14 cellular contexts compared by ENCODE assay signal in the genomic region with DNA sequence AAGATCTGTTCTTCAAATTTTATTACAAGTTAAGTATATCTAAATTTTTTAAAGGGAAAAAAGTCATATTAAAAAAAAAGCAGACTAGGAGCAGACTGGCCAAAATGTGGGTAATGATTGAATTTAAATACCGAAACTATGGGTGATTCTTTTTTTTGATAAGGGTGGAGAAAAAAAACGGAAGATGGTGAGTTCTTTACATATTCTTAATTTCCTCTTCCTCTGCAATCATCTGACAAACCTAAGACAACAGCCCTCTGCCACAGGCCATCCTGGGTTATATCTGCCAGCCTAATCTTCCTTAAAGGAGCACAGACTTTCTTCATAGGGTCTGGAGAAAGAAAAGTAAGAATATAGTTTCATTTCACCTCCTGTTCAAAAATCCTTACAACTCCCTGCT.
DNase-seq lines count a peak whose midpoint lies in the region; ATAC-seq, FAIRE-seq and TF ChIP-seq lines count a peak whose summit lies in the region.
"Had no signal": no experiment of that assay in that cellular context is flagged by ENCODE, and none has a peak within 500 bp of the region (broad histone marks: within the 10 kb centered on the region; RNA-seq: fewer than 3 reads in every experiment).

No MANE protein-coding gene starts in this region.

- in situ Hi-C loops in HepG2 (cut with HindIII; ENCODE audit: extremely low pct_ligation_motif_present, low pct_unique_long_range_greater_than_20kb) = no loop called here

- POLR2A ChIA-PET in HepG2 (lab: Yijun Ruan, JAX) = no interaction called here
- POLR2A ChIA-PET in naive thymus-derived CD4-positive, alpha-beta T cell (lab: Charles Lee) = no interaction called here

- peak overlapping the region in 3 of 9 donors; percentile 11 to 25 (median 23) for H3K27ac Mint-ChIP-seq in naive thymus-derived CD4-positive, alpha-beta T cell

- peak overlapping the region in 1 of 2 donors; percentile 41 for H3K9ac ChIP-seq in liver (ENCODE audit: low read depth in 1 of 2, low read length in 2 of 2)
- no peak overlapping the region for H3K9ac ChIP-seq in HepG2 (ENCODE audit: insufficient read depth, low read depth, low read length)

- H3K27me3 ChIP-seq in liver (ENCODE audit: control insufficient read depth in 4 of 4, insufficient read depth in 4 of 4, low read length in 3 of 4) (no peaks in the 10 kb centered on the region), HepG2 (ENCODE audit: control insufficient read depth in 1 of 2, insufficient read depth in 2 of 2, low read length in 2 of 2) (no peaks in the 10 kb centered on the region), adrenal gland (no peaks in the 10 kb centered on the region)
- H3K27me3 ChIP-seq in naive thymus-derived CD4-positive, alpha-beta T cell (ENCODE audit: control insufficient read depth in 2 of 2, insufficient read depth in 2 of 2, low read length in 2 of 2) = no peaks in the 10 kb centered on the region

- ATAC-seq in HepG2 = no peak
- no peak for ATAC-seq in naive thymus-derived CD4-positive, alpha-beta T cell
- ATAC-seq in mucosa of descending colon = no peak
- ATAC-seq: activated T-cell treated with anti-CD3 and anti-CD28 coated beads, Interleukin-2, amount 50 U/mL, for 72 hours had no signal

- BruUV-seq in HepG2 (replicated peaks; lab: Mats Ljungman, UMichigan) = no TSS peak

- peaks cover 17% of the 10 kb centered on the region for H3K79me2 ChIP-seq in HepG2 (ENCODE audit: insufficient read depth, low read length)

- H3K4me3 ChIP-seq in liver (ENCODE audit: low read depth in 1 of 3, low read length in 3 of 3) (no peak overlapping the region), HepG2 (replicated peaks in 1 of 3; ENCODE audit: insufficient read depth in 1 of 3, low read depth in 2 of 3, low read length in 3 of 3) (no peak overlapping the region), adrenal gland (peak overlapping the region in 1 of 4 donors; percentile 24), mucosa of descending colon (no peak overlapping the region)
- no peak overlapping the region for H3K4me3 ChIP-seq in naive thymus-derived CD4-positive, alpha-beta T cell (ENCODE audit: low read length)

- no peaks in the 10 kb centered on the region for H3K27me3 Mint-ChIP-seq in naive thymus-derived CD4-positive, alpha-beta T cell

- no peaks in the 10 kb centered on the region for H3K9me3 Mint-ChIP-seq in naive thymus-derived CD4-positive, alpha-beta T cell
- H3K9me3 Mint-ChIP-seq: activated T-cell treated with anti-CD3 and anti-CD28 coated beads, Interleukin-2, amount 50 U/mL, for 72 hours; neural crest cell had no signal

- H3K36me3 ChIP-seq in liver (ENCODE audit: control insufficient read depth in 4 of 4, insufficient read depth in 3 of 4, low read depth in 1 of 4, low read length in 3 of 4) (no peaks in the 10 kb centered on the region), HepG2 (replicated peaks in 1 of 2; ENCODE audit: control insufficient read depth in 1 of 2, insufficient read depth in 2 of 2, low read length in 2 of 2) (no peaks in the 10 kb centered on the region), adrenal gland (replicated peaks in 1 of 2) (no peaks in the 10 kb centered on the region), mucosa of descending colon (ENCODE audit: low read depth) (no peaks in the 10 kb centered on the region)
- H3K36me3 ChIP-seq in naive thymus-derived CD4-positive, alpha-beta T cell (ENCODE audit: control insufficient read depth in 2 of 3, insufficient read depth in 3 of 3, low read length in 3 of 3) = no peaks in the 10 kb centered on the region

- no peak overlapping the region for H2AFZ ChIP-seq in HepG2 (ENCODE audit: low read length)

- CTCF ChIA-PET in HepG2 (lab: Yijun Ruan, JAX; ENCODE audit: low intra/inter-chr PET ratio, low total read pairs) = no interaction called here
- CTCF ChIA-PET in naive thymus-derived CD4-positive, alpha-beta T cell (lab: Charles Lee) = no interaction called here

- no peaks in the 10 kb centered on the region for H3K9me3 ChIP-seq in liver (ENCODE audit: control insufficient read depth in 4 of 4, low read length in 3 of 4)
- no peaks in the 10 kb centered on the region for H3K9me3 ChIP-seq in HepG2 (ENCODE audit: low read length)
- H3K9me3 ChIP-seq in adrenal gland (replicated peaks in 1 of 3) = no peaks in the 10 kb centered on the region
- no peaks in the 10 kb centered on the region for H3K9me3 ChIP-seq in naive thymus-derived CD4-positive, alpha-beta T cell (ENCODE audit: control insufficient read depth in 2 of 3, low read length in 3 of 3)
- no peaks in the 10 kb centered on the region for H3K9me3 ChIP-seq in mucosa of descending colon

- H3K4me1 ChIP-seq in liver (ENCODE audit: control insufficient read depth in 4 of 4, insufficient read depth in 4 of 4, low read length in 3 of 4) (peaks cover 17 to 54% (median 27%) of the 10 kb centered on the region in 4 donors), HepG2 (ENCODE audit: insufficient read depth, low read length) (peaks cover 22% of the 10 kb centered on the region), adrenal gland (replicated peaks in 1 of 2) (peaks cover 39 to 64% of the 10 kb centered on the region in 2 donors), mucosa of descending colon (ENCODE audit: low read depth) (peaks cover 34% of the 10 kb centered on the region)
- H3K4me1 ChIP-seq in naive thymus-derived CD4-positive, alpha-beta T cell (ENCODE audit: control insufficient read depth in 2 of 2, insufficient read depth in 2 of 2, low read length in 2 of 2) = peaks cover 0 to 19% of the 10 kb centered on the region in 2 donors

- FAIRE-seq in HepG2 (lab: Jason Lieb, UNC) = no peak
- FAIRE-seq: GM19239 had no signal

- H3K27ac ChIP-seq in liver (ENCODE audit: low read depth in 1 of 2, low read length in 2 of 2) (peak overlapping the region; percentile 90 to 98), HepG2 (ENCODE audit: extremely low read length, insufficient read depth, low read length) (no peak overlapping the region), adrenal gland (peak overlapping the region in 3 of 5 donors; percentile 53 to 88 (median 74))
- H3K27ac ChIP-seq in naive thymus-derived CD4-positive, alpha-beta T cell (ENCODE audit: low read depth, low read length) = no peak overlapping the region

- TF ChIP-seq RAD21 in liver (IDR thresholded peaks at IDR 0.05) = no peak
- TF ChIP-seq RAD21 in HepG2 (CRISPR knock-in tag; IDR thresholded peaks at IDR 0.05) = no peak

- peak overlapping the region in 8 of 10 donors; percentile 1 to 32 (median 14) for H3K4me3 Mint-ChIP-seq in naive thymus-derived CD4-positive, alpha-beta T cell
- H3K4me3 Mint-ChIP-seq: neural crest cell had no signal

- H3K4me1 Mint-ChIP-seq in naive thymus-derived CD4-positive, alpha-beta T cell = peaks cover 42 to 75% (median 70%) of the 10 kb centered on the region in 7 donors

- intact Hi-C loops in HepG2 (cut with micrococcal nuclease; ENCODE audit: unreplicated experiment) = no loop called here
- intact Hi-C loops in adrenal gland (cut with DNase I) = no loop called here
- intact Hi-C loops in naive thymus-derived CD4-positive, alpha-beta T cell (cut with micrococcal nuclease) = no loop called here
- intact Hi-C loops in mucosa of descending colon (cut with DNase I, micrococcal nuclease) = no loop called here

- H3K36me3 Mint-ChIP-seq in naive thymus-derived CD4-positive, alpha-beta T cell = peaks cover 0 to 13% (median 4%) of the 10 kb centered on the region in 5 donors

- DNase-seq in HepG2 (ENCODE audit: low spot score) (no peak), adrenal gland (no peak), NCI-H446 treated with DMSO at 0.1 percent for 48 hours (lab: John Stamatoyannopoulos, UW) (no peak), cerebellum (ENCODE audit: low spot score) (no peak), mucosa of descending colon (no peak)
- no peak for DNase-seq in naive thymus-derived CD4-positive, alpha-beta T cell
- DNase-seq in activated effector memory CD4-positive, alpha-beta T cell treated with anti-CD3 and anti-CD28 coated beads, Interleukin-2, amount 50 U/mL, for 16 hours = no peak
- DNase-seq: activated T-cell treated with anti-CD3 and anti-CD28 coated beads, Interleukin-2, amount 50 U/mL, for 72 hours; effector CD8-positive, alpha-beta T cell; NCI-H1436; stimulated activated CD4-positive, alpha-beta T cell treated with anti-CD3 and anti-CD28 coated beads, Interleukin-4, amount 100 ng/mL, for 4 hours had no signal

- H4K20me1 ChIP-seq in HepG2 (ENCODE audit: insufficient read depth, low read length) = no peaks in the 10 kb centered on the region

- TF ChIP-seq CTCF in liver (IDR thresholded peaks at IDR 0.05; ENCODE audit: low read depth, low read length, missing input control) (no peak), HepG2 (CRISPR knock-in tag; IDR thresholded peaks at IDR 0.05) (no peak), adrenal gland (IDR thresholded peaks at IDR 0.05) (no peak), mucosa of descending colon (IDR thresholded peaks at IDR 0.05) (no peak)

- TF ChIP-seq POLR2A in HepG2 (IDR thresholded peaks at IDR 0.05; ENCODE audit: insufficient read depth in 1 of 2, low read depth in 2 of 2, low read length in 2 of 2) (no peak), adrenal gland (IDR thresholded peaks at IDR 0.05) (no peak)

- TF ChIP-seq EP300 in HepG2 (IDR thresholded peaks at IDR 0.05; ENCODE audit: low read depth in 2 of 2, low read length in 2 of 2) = no peak
- TF ChIP-seq EP300 in HepG2 (CRISPR knock-in tag; IDR thresholded peaks at IDR 0.05; ENCODE audit: borderline replicate concordance) = no peak

- 56% methylated on average over 2 of the region's 2 CpGs for WGBS in liver
- 94% methylated on average over 2 of the region's 2 CpGs for WGBS in HepG2 (ENCODE audit: low lambda C conversion rate)
- WGBS in adrenal gland, 4 donors = 54 to 64% (median 61%) methylated on average over 2 of the region's 2 CpGs

- H3K4me2 ChIP-seq in HepG2 (ENCODE audit: low read depth, low read length) = no peak overlapping the region

TF ChIP-seq in liver, 16 proteins besides CTCF, POLR2A, EP300 and RAD21:
- TF ChIP-seq TAF1 (conservative IDR thresholded peaks at IDR 0.05) = peak; percentile 25
- TF ChIP-seq, protein P1, sequence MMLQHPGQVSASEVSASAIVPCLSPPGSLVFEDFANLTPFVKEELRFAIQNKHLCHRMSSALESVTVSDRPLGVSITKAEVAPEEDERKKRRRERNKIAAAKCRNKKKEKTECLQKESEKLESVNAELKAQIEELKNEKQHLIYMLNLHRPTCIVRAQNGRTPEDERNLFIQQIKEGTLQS (IDR thresholded peaks at IDR 0.05) = no peak
- TF ChIP-seq JUND (IDR thresholded peaks at IDR 0.05) = no peak
- no peak for TF ChIP-seq HNF4G (IDR thresholded peaks at IDR 0.05)
- no peak for TF ChIP-seq SP1 (IDR thresholded peaks at IDR 0.05)
- no peak for TF ChIP-seq FOXA1 (IDR thresholded peaks at IDR 0.05)

TF ChIP-seq in HepG2, 621 proteins besides CTCF, POLR2A, EP300 and RAD21 (continues in another document):
- TF ChIP-seq PTBP1 (IDR thresholded peaks at IDR 0.05; ENCODE audit: low read depth, low read length, poor library complexity, severe bottlenecking) = no peak
- TF ChIP-seq MYNN (CRISPR knock-in tag; IDR thresholded peaks at IDR 0.05; ENCODE audit: low read depth) = no peak
- no peak for TF ChIP-seq KDM2A (CRISPR knock-in tag; IDR thresholded peaks at IDR 0.05; ENCODE audit: borderline replicate concordance, low read depth)

Comparison
In these comparisons a context has a peak if more than half of its experiments do, and no peak if none do; other contexts are left out.
1. H3K27ac ChIP-seq: peak in liver (2 of 2) and adrenal gland (3 of 5); none in HepG2 (single experiment) and naive thymus-derived CD4-positive, alpha-beta T cell (single experiment).